ENCODE assay signal across 20 cellular contexts in genomic region chr2:25237764-25238163, GRCh38.
"Had no signal": no experiment of that assay in that cellular context is flagged by ENCODE, and none has a peak within 500 bp of the region (broad histone marks: within the 10 kb centered on the region; RNA-seq: fewer than 3 reads in every experiment).

No MANE protein-coding gene starts in this region.

- H3K9me3 Mint-ChIP-seq: dendritic cell treated with granulocyte-macrophage colony-stimulating factor and Interleukin-4, amounts not matched to agents 40 ng/mL and 50 ng/mL, for 4 days; effector memory CD8-positive, alpha-beta T cell; nephron; stimulated activated naive B cell treated with anti-CD40 and anti-IgM and Interleukin-4, amounts not matched to agents 10 μg/mL and 1 μg/mL and 100 μg/mL, for 72 hours; stimulated activated naive CD8-positive, alpha-beta T cell treated with anti-CD3 and anti-CD28 coated beads, Interleukin-15, amount 100 ng/mL, for 72 hours had no signal

- ATAC-seq: effector memory CD8-positive, alpha-beta T cell; foreskin keratinocyte; left lung; stimulated activated naive B cell treated with anti-CD40 and anti-IgM and Interleukin-4, amounts not matched to agents 10 μg/mL and 1 μg/mL and 100 μg/mL, for 72 hours; stimulated activated naive CD8-positive, alpha-beta T cell treated with anti-CD3 and anti-CD28 coated beads, Interleukin-15, amount 100 ng/mL, for 72 hours; upper lobe of right lung had no signal

- H3K27me3 Mint-ChIP-seq: dendritic cell treated with granulocyte-macrophage colony-stimulating factor and Interleukin-4, amounts not matched to agents 40 ng/mL and 50 ng/mL, for 4 days; effector memory CD8-positive, alpha-beta T cell; stimulated activated naive B cell treated with anti-CD40 and anti-IgM and Interleukin-4, amounts not matched to agents 10 μg/mL and 1 μg/mL and 100 μg/mL, for 72 hours; stimulated activated naive CD8-positive, alpha-beta T cell treated with anti-CD3 and anti-CD28 coated beads, Interleukin-15, amount 100 ng/mL, for 72 hours had no signal

- H3K9me3 ChIP-seq: left lung, sigmoid colon, testis, tibial nerve, upper lobe of right lung had no signal

- H3K27ac Mint-ChIP-seq: dendritic cell treated with granulocyte-macrophage colony-stimulating factor and Interleukin-4, amounts not matched to agents 40 ng/mL and 50 ng/mL, for 4 days; effector memory CD8-positive, alpha-beta T cell; nephron; stimulated activated naive B cell treated with anti-CD40 and anti-IgM and Interleukin-4, amounts not matched to agents 10 μg/mL and 1 μg/mL and 100 μg/mL, for 72 hours had no signal

- DNase-seq: cerebellar nuclear complex; effector memory CD8-positive, alpha-beta T cell; foreskin keratinocyte; head of caudate nucleus; hippocampal formation; left lung; mesenchymal stem cell; midbrain; sigmoid colon; stimulated activated CD4-positive, alpha-beta T cell treated with anti-CD3 and anti-CD28 coated beads, Interleukin-2, amount 100 ng/mL, for 24 hours; stimulated activated CD4-positive, alpha-beta T cell treated with anti-CD3 and anti-CD28 coated beads, Interleukin-4, amount 100 ng/mL, for 4 hours; stimulated activated naive B cell treated with anti-CD40 and anti-IgM and Interleukin-4, amounts not matched to agents 10 μg/mL and 1 μg/mL and 100 μg/mL, for 72 hours; stimulated activated naive CD8-positive, alpha-beta T cell treated with anti-CD3 and anti-CD28 coated beads, Interleukin-15, amount 100 ng/mL, for 72 hours; testis; upper lobe of right lung had no signal

- H3K27me3 ChIP-seq: foreskin keratinocyte, left lung, sigmoid colon, testis, tibial nerve, upper lobe of right lung had no signal

- H3K4me1 ChIP-seq: foreskin keratinocyte, left lung, sigmoid colon, upper lobe of right lung had no signal

- H3K4me3 Mint-ChIP-seq: dendritic cell treated with granulocyte-macrophage colony-stimulating factor and Interleukin-4, amounts not matched to agents 40 ng/mL and 50 ng/mL, for 4 days; effector memory CD8-positive, alpha-beta T cell; nephron; stimulated activated naive B cell treated with anti-CD40 and anti-IgM and Interleukin-4, amounts not matched to agents 10 μg/mL and 1 μg/mL and 100 μg/mL, for 72 hours; stimulated activated naive CD8-positive, alpha-beta T cell treated with anti-CD3 and anti-CD28 coated beads, Interleukin-15, amount 100 ng/mL, for 72 hours had no signal

- H3K27ac ChIP-seq: foreskin keratinocyte, left lung, sigmoid colon, skin epidermis, testis, tibial nerve, upper lobe of right lung had no signal

- H3K4me3 ChIP-seq: left lung, lung, sigmoid colon, skin epidermis, testis, tibial nerve, upper lobe of right lung had no signal
